Comparison of ENCODE assay signal across 10 cellular contexts in the genomic region with DNA sequence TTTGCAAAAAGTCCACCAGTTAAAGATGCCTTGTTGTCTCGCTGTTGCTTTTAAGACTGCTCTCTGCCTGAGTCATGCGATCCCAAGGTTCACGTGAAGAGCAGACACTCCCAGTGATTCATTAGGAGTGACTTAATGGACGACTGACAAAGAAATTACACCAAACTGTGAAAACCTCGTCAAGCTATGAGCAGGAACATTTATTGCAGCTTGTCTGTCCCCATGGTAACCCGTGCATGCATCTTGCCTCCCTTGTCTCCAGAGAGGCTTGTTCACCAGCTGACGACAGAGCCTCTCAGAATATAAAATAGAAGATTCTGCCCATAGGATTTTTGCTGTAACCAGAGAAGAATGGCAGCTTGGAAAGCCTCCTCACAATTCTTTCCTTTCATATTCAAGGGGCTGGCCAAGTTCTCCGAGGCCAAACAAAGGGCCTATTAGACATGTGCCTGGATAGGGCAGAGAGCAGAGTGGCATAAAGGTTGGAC.
DNase-seq lines count a peak whose midpoint lies in the region; FAIRE-seq and TF ChIP-seq lines count a peak whose summit lies in the region.
"Had no signal": no experiment of that assay in that cellular context is flagged by ENCODE, and none has a peak within 500 bp of the region (broad histone marks: within the 10 kb centered on the region; RNA-seq: fewer than 3 reads in every experiment).

No MANE protein-coding gene starts in this region.

- DNase-seq in BJ (ENCODE audit: low read depth) (peak; percentile 98), NCI-H2227 (lab: John Stamatoyannopoulos, UW; ENCODE audit: unreplicated experiment) (peak; percentile 66), epidermal melanocyte (ENCODE audit: insufficient read length, low spot score) (peak; percentile 68), nephron progenitor cell (peak; percentile 31), GM19239 (ENCODE audit: insufficient read length, low spot score) (no peak), HT-29 (ENCODE audit: low spot score) (no peak), HUDEP-2 (lab: John Stamatoyannopoulos, UW; ENCODE audit: unreplicated experiment in 76 of 76) (no peak)
- no peak for DNase-seq in activated T-cell treated with anti-CD3 and anti-CD28 coated beads, Interleukin-2, amount 50 U/mL, for 48 hours
- DNase-seq: NCI-H524 treated with DMSO at 0.1 percent for 48 hours had no signal

- POLR2A ChIA-PET in BJ (lab: Charles Lee): no interaction called here

- H3K36me3 ChIP-seq in BJ (ENCODE audit: control insufficient read depth, insufficient read depth, low read length): no peaks in the 10 kb centered on the region

- H3K4me3 ChIP-seq in BJ (ENCODE audit: low read depth, low read length): no peak overlapping the region

- H3K27me3 Mint-ChIP-seq in nephron progenitor cell (ENCODE audit: low read depth, poor library complexity): peaks cover 7% of the 10 kb centered on the region
- H3K27me3 Mint-ChIP-seq: stimulated activated memory B cell treated with anti-CD40 and anti-IgM and Interleukin-4, amounts not matched to agents 10 μg/mL and 1 μg/mL and 100 μg/mL, for 72 hours had no signal

- no peak for TF ChIP-seq CTCF in BJ (IDR thresholded peaks at IDR 0.05; ENCODE audit: insufficient read depth, low read depth, low read length)
- no peak for TF ChIP-seq CTCF in nephron progenitor cell (IDR thresholded peaks at IDR 0.05)

- peak overlapping the region; percentile 65 for H3K4me3 Mint-ChIP-seq in nephron progenitor cell
- H3K4me3 Mint-ChIP-seq: stimulated activated memory B cell treated with anti-CD40 and anti-IgM and Interleukin-4, amounts not matched to agents 10 μg/mL and 1 μg/mL and 100 μg/mL, for 72 hours had no signal

- CTCF ChIA-PET in BJ (lab: Yijun Ruan, JAX): interaction anchor here (0.9 to 1.0 kb wide), 2 partner anchors 174 to 346 kb away, joined by 3 to 4 read pairs; no protein-coding TSS in a partner anchor

- H3K36me3 Mint-ChIP-seq in nephron progenitor cell (ENCODE audit: low read depth): no peaks in the 10 kb centered on the region
- H3K36me3 Mint-ChIP-seq: stimulated activated memory B cell treated with anti-CD40 and anti-IgM and Interleukin-4, amounts not matched to agents 10 μg/mL and 1 μg/mL and 100 μg/mL, for 72 hours had no signal

- H3K4me1 Mint-ChIP-seq in nephron progenitor cell: peaks cover 78% of the 10 kb centered on the region

- peak overlapping the region; percentile 96 for H3K27ac Mint-ChIP-seq in nephron progenitor cell
- H3K27ac Mint-ChIP-seq: stimulated activated memory B cell treated with anti-CD40 and anti-IgM and Interleukin-4, amounts not matched to agents 10 μg/mL and 1 μg/mL and 100 μg/mL, for 72 hours had no signal

- peaks cover 8% of the 10 kb centered on the region for H3K9me3 Mint-ChIP-seq in nephron progenitor cell
- H3K9me3 Mint-ChIP-seq: stimulated activated memory B cell treated with anti-CD40 and anti-IgM and Interleukin-4, amounts not matched to agents 10 μg/mL and 1 μg/mL and 100 μg/mL, for 72 hours had no signal

- H3K27me3 ChIP-seq in BJ (ENCODE audit: control insufficient read depth, insufficient read depth, low read length): no peaks in the 10 kb centered on the region

- FAIRE-seq in GM19239 (lab: Jason Lieb, UNC): no peak

Comparison
In these comparisons a context has a peak if more than half of its experiments do, and no peak if none do; other contexts are left out.
1. DNase-seq: peak in BJ (single experiment), NCI-H2227 (single experiment), epidermal melanocyte (single experiment) and nephron progenitor cell (single experiment); none in GM19239 (single experiment), HT-29 (single experiment), HUDEP-2 (0 of 76) and activated T-cell treated with anti-CD3 and anti-CD28 coated beads, Interleukin-2, amount 50 U/mL, for 48 hours (0 of 2).